In the genomic region with DNA sequence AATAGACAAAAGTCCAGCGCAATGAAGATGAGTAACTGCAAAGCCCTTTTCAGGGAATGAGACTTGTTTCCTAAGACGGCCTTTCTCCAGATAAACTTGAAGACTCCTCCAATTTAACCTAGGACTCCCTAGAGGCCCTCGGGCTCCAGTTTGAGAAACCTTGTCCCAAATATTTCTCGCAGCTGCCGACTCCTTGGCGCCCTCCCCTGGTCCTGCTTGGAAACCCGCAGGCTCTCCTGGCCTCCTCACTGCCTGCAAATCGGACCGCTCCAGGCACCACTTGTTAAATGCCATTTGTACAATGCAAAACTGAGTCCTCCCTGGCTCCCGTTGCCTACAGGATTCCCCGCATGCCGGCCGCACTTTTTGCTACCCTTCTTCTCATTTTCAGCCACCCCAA, we compare ENCODE assay signal across 8 cellular contexts. TPM values are rescaled to one million over a fixed set of nuclear protein-coding genes. Genes with fewer than 3 reads are reported as not detected.
DNase-seq lines count a peak whose midpoint lies in the region; ATAC-seq and TF ChIP-seq lines count a peak whose summit lies in the region.

No MANE protein-coding gene starts in this region.

- no peak overlapping the region for H3K4me3 Mint-ChIP-seq in endothelial cell (ENCODE audit: unreplicated experiment)
- H3K4me3 Mint-ChIP-seq in nephron, result no peak overlapping the region

- peaks cover 14% of the 10 kb centered on the region for H3K27me3 Mint-ChIP-seq in endothelial cell (ENCODE audit: unreplicated experiment)
- H3K27me3 Mint-ChIP-seq in nephron (ENCODE audit: low read depth), result peaks cover 9% of the 10 kb centered on the region

- H3K4me1 Mint-ChIP-seq in endothelial cell (ENCODE audit: unreplicated experiment), result no peaks in the 10 kb centered on the region
- no peaks in the 10 kb centered on the region for H3K4me1 Mint-ChIP-seq in nephron

- no peak overlapping the region for H3K27ac Mint-ChIP-seq in endothelial cell (ENCODE audit: unreplicated experiment)
- no peak overlapping the region for H3K27ac Mint-ChIP-seq in nephron

- ATAC-seq in HG02798 (IDR thresholded peaks at IDR 0.05; ENCODE audit: poor library complexity, unreplicated experiment), result no peak

- no peaks in the 10 kb centered on the region for H3K36me3 Mint-ChIP-seq in endothelial cell (ENCODE audit: low read depth, unreplicated experiment)
- no peaks in the 10 kb centered on the region for H3K36me3 Mint-ChIP-seq in nephron (ENCODE audit: low read depth)

- DNase-seq in 8988T (peak; percentile 90), GM03348 (ENCODE audit: low spot score) (peak; percentile 61), NCI-H748 treated with DMSO at 0.1 percent for 48 hours (lab: John Stamatoyannopoulos, UW) (peak; percentile 0), endothelial cell (ENCODE audit: low spot score) (peak; percentile 70), putamen (ENCODE audit: low spot score) (no peak), NCI-H226 (no peak)

- H3K9me3 Mint-ChIP-seq in endothelial cell (ENCODE audit: unreplicated experiment), result no peaks in the 10 kb centered on the region
- peaks cover 15% of the 10 kb centered on the region for H3K9me3 Mint-ChIP-seq in nephron

- TF ChIP-seq CTCF in endothelial cell (IDR thresholded peaks at IDR 0.05; ENCODE audit: unreplicated experiment) (no peak), nephron (IDR thresholded peaks at IDR 0.05; ENCODE audit: unreplicated experiment in 3 of 3) (peak in 2 of 3 experiments; percentile 16 to 35)

RNA-seq across cellular contexts. Expression of gene MUC4, which starts 36.8 kb away (rescaled TPM):
- total RNA-seq in endothelial cell (ENCODE audit: unreplicated experiment), result 0.05 TPM

RNA-seq across cellular contexts. Expression of gene MUC20, which starts 54.1 kb away (rescaled TPM):
- 0.21 TPM for total RNA-seq in endothelial cell (ENCODE audit: unreplicated experiment)

Comparison
In these comparisons a context has a peak if more than half of its experiments do, and no peak if none do; other contexts are left out.
1. DNase-seq: peak in 8988T (single experiment), GM03348 (single experiment), NCI-H748 treated with DMSO at 0.1 percent for 48 hours (single experiment) and endothelial cell (single experiment); none in putamen (single experiment) and NCI-H226 (single experiment).